Comparison of ENCODE assay signal across 11 cellular contexts in the genomic region with DNA sequence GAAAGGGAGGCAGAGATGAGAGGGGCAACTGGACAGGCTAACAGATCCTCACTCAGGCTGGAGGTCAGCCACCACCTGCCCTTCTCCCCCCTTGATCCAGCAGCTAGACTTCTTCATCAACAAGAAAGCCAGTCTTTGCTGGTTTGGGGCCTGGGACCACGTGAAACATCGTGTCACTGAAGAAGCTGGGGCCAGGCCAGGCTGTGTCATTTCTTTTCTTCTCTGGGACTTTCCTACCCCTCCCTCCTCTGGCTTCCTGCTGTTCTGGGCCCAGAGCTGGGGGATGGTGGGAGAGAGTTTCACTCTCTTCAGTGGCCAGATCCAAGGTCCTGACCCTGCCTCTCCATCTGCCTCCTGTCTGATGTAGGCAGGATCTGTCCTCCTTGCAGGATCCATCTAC. TPM values are rescaled to one million over a fixed set of nuclear protein-coding genes. Genes with fewer than 3 reads are reported as not detected.
DNase-seq lines count a peak whose midpoint lies in the region; ATAC-seq and TF ChIP-seq lines count a peak whose summit lies in the region.
"Had no signal": no experiment of that assay in that cellular context is flagged by ENCODE, and none has a peak within 500 bp of the region (broad histone marks: within the 10 kb centered on the region; RNA-seq: fewer than 3 reads in every experiment).

No MANE protein-coding gene starts in this region.

- peaks cover 42% of the 10 kb centered on the region for H3K27me3 Mint-ChIP-seq in stimulated activated naive CD8-positive, alpha-beta T cell treated with anti-CD3 and anti-CD28 coated beads, Interleukin-15, amount 100 ng/mL, for 72 hours
- H3K27me3 Mint-ChIP-seq in H9 (ENCODE audit: low read depth), result peaks cover 16% of the 10 kb centered on the region

- ATAC-seq in left ventricle myocardium superior (peak; percentile 38), esophagus mucosa (peak; percentile 11)
- peak; percentile 87 for ATAC-seq in stimulated activated naive CD8-positive, alpha-beta T cell treated with anti-CD3 and anti-CD28 coated beads, Interleukin-15, amount 100 ng/mL, for 72 hours

- no peaks in the 10 kb centered on the region for H3K36me3 Mint-ChIP-seq in H9 (ENCODE audit: insufficient read depth in 1 of 3, low read depth in 3 of 3)

- H3K9me3 ChIP-seq in left ventricle myocardium inferior (replicated peaks) (no peaks in the 10 kb centered on the region), H9 (ENCODE audit: control insufficient read depth, low read depth, low read length) (no peaks in the 10 kb centered on the region)

- no peak overlapping the region for H3K4ac ChIP-seq in H9 (ENCODE audit: low read depth, low read length)

- H2BK15ac ChIP-seq in H9 (ENCODE audit: low read depth, low read length), result no peak overlapping the region

- intact Hi-C loops in left ventricle myocardium superior (cut with micrococcal nuclease) (no loop called here), left ventricle myocardium inferior (cut with micrococcal nuclease) (no loop called here)

- H2BK12ac ChIP-seq in H9 (ENCODE audit: insufficient read length, low read depth, low read length), result no peak overlapping the region

- no peak overlapping the region; the same call in 1 of the 2 replicates for H3K14ac ChIP-seq in H9 (ENCODE audit: insufficient read depth, low read length)

- no peak overlapping the region for H3K27ac ChIP-seq in left ventricle myocardium inferior (replicated peaks)
- no peak overlapping the region for H3K27ac ChIP-seq in H9 (ENCODE audit: insufficient read length, low read depth, low read length)

- H3K36me3 ChIP-seq in left ventricle myocardium inferior (no peaks in the 10 kb centered on the region), H7 (replicated peaks; ENCODE audit: control insufficient read depth, insufficient read depth, low read length) (no peaks in the 10 kb centered on the region)

- no peak overlapping the region for H2AK5ac ChIP-seq in H9 (ENCODE audit: insufficient read length, low read length)

- H3K9ac ChIP-seq in H9 (ENCODE audit: extremely low read depth, insufficient read length, low read length), result no peak overlapping the region

- H3K79me2 ChIP-seq in H9 (ENCODE audit: insufficient read depth, low read length), result no peaks in the 10 kb centered on the region

- no peak overlapping the region for H3K4me3 ChIP-seq in left ventricle myocardium inferior
- H3K4me3 ChIP-seq in H7 (ENCODE audit: insufficient read depth, low read depth, low read length), result no peak overlapping the region

- no peak overlapping the region for H3K4me3 Mint-ChIP-seq in stimulated activated naive CD8-positive, alpha-beta T cell treated with anti-CD3 and anti-CD28 coated beads, Interleukin-15, amount 100 ng/mL, for 72 hours
- no peak overlapping the region for H3K4me3 Mint-ChIP-seq in H9

- no CpG with 5 or more reads among the region's 2 CpGs for WGBS in H9 (ENCODE audit: extremely low coverage, insufficient read length, low lambda C conversion rate)

- H3K4me1 ChIP-seq in left ventricle myocardium inferior (peaks cover 19% of the 10 kb centered on the region), H9 (ENCODE audit: insufficient read depth, low read length) (no peaks in the 10 kb centered on the region)

- H3K27me3 ChIP-seq in left ventricle myocardium inferior (ENCODE audit: low read depth) (peaks cover 13% of the 10 kb centered on the region), H9 (ENCODE audit: insufficient read depth, low read length) (no peaks in the 10 kb centered on the region), H7 (ENCODE audit: control insufficient read depth, insufficient read depth, low read length) (no peaks in the 10 kb centered on the region)

- H2AFZ ChIP-seq in H9 (ENCODE audit: low read length), result no peak overlapping the region

- H2BK20ac ChIP-seq in H9 (ENCODE audit: low read depth, low read length, poor library complexity, severe bottlenecking), result no peak overlapping the region

- H4K8ac ChIP-seq in H9 (replicated peaks; ENCODE audit: insufficient read length, low read depth, low read length), result no peak overlapping the region

- no peak overlapping the region for H3K23ac ChIP-seq in H9 (ENCODE audit: insufficient read length, low read depth, low read length)

- no peak for TF ChIP-seq CTCF in left ventricle myocardium inferior (IDR thresholded peaks at IDR 0.05; ENCODE audit: borderline replicate concordance)
- no peak for TF ChIP-seq CTCF in H9 (conservative IDR thresholded peaks at IDR 0.05)

- no peak overlapping the region for H2BK5ac ChIP-seq in H9 (ENCODE audit: insufficient read length, low read length)

- H3K4me2 ChIP-seq in H9 (ENCODE audit: insufficient read depth, insufficient read length, low read length), result no peak overlapping the region

- no peak overlapping the region for H3K18ac ChIP-seq in H9 (ENCODE audit: insufficient read length, low read depth, low read length)

- no peak overlapping the region for H3T11ph ChIP-seq in H9 (ENCODE audit: low read length)

- H3K27ac Mint-ChIP-seq in stimulated activated naive CD8-positive, alpha-beta T cell treated with anti-CD3 and anti-CD28 coated beads, Interleukin-15, amount 100 ng/mL, for 72 hours, result peak overlapping the region; percentile 54 to 88
- no peak overlapping the region for H3K27ac Mint-ChIP-seq in H9

- H4K20me1 ChIP-seq in H9 (ENCODE audit: control insufficient read depth, insufficient read depth, insufficient read length), result no peaks in the 10 kb centered on the region

- H2BK120ac ChIP-seq in H9 (ENCODE audit: low read depth, low read length, poor library complexity, severe bottlenecking), result no peak overlapping the region

- H3K56ac ChIP-seq in H9 (ENCODE audit: insufficient read length, low read depth, low read length), result no peak overlapping the region

- no peak overlapping the region for H4K91ac ChIP-seq in H9 (ENCODE audit: insufficient read length, low read depth, low read length)

- no peaks in the 10 kb centered on the region for H3K9me3 Mint-ChIP-seq in stimulated activated naive CD8-positive, alpha-beta T cell treated with anti-CD3 and anti-CD28 coated beads, Interleukin-15, amount 100 ng/mL, for 72 hours
- no peaks in the 10 kb centered on the region; a peak in 1 of 5 replicates for H3K9me3 Mint-ChIP-seq in H9

- no peaks in the 10 kb centered on the region for H3K23me2 ChIP-seq in H9 (ENCODE audit: insufficient read length, low read depth, low read length, poor library complexity, severe bottlenecking)

- no peak overlapping the region for H4K5ac ChIP-seq in H9 (ENCODE audit: insufficient read length, low read depth, low read length)

- H3K4me1 Mint-ChIP-seq in stimulated activated naive CD8-positive, alpha-beta T cell treated with anti-CD3 and anti-CD28 coated beads, Interleukin-15, amount 100 ng/mL, for 72 hours, result peaks cover 11% of the 10 kb centered on the region
- peaks cover 23 to 30% of the 10 kb centered on the region in 2 experiments for H3K4me1 Mint-ChIP-seq in H9

- DNase-seq in left ventricle myocardium superior, result no peak
- no peak for DNase-seq in left ventricle myocardium inferior
- DNase-seq in M059J (ENCODE audit: low read depth), result peak; percentile 73
- DNase-seq in stimulated activated naive CD8-positive, alpha-beta T cell treated with anti-CD3 and anti-CD28 coated beads, Interleukin-15, amount 100 ng/mL, for 72 hours, result peak in 1 of 2 donors; percentile 23
- no peak for DNase-seq in H9
- DNase-seq in H7, result no peak
- DNase-seq in epidermal melanocyte (ENCODE audit: insufficient read length, low spot score), result no peak
- DNase-seq: central memory CD4-positive, alpha-beta T cell; mesendoderm; NCI-H2081 had no signal

- H3K79me1 ChIP-seq in H9 (ENCODE audit: insufficient read depth, low read depth, low read length, poor library complexity, severe bottlenecking), result no peaks in the 10 kb centered on the region

RNA-seq across cellular contexts. Expression of gene SLC26A9, which starts 18.1 kb away (rescaled TPM):
- 34.0 TPM for total RNA-seq in left ventricle myocardium superior
- 35.2 TPM for total RNA-seq in left ventricle myocardium inferior
- 0.07 TPM in 1 of 2 replicates, not detected in the other for total RNA-seq in M059J (2014; rRNA removed; shearing (Covaris generic))
- 2.3 TPM for total RNA-seq in esophagus mucosa
- total RNA-seq in H9 (2021), result not detected in 2 replicates
- total RNA-seq in H7 (2014; rRNA removed; shearing (Covaris generic)), result not detected in 2 replicates

RNA-seq across cellular contexts. Expression of gene RAB7B, which starts 41.8 kb away (rescaled TPM):
- 1.6 TPM for total RNA-seq in left ventricle myocardium superior
- 1.4 TPM for total RNA-seq in left ventricle myocardium inferior
- total RNA-seq in M059J (2014; rRNA removed; shearing (Covaris generic)), result 0.44 and 0.69 TPM in 2 replicates
- total RNA-seq in esophagus mucosa, result 18.9 TPM
- total RNA-seq in H9 (2021), result 0.68 and 0.83 TPM in 2 replicates
- total RNA-seq in H7 (2014; rRNA removed; shearing (Covaris generic)), result not detected in 2 replicates

Comparison
In these comparisons a context has a peak if more than half of its experiments do, and no peak if none do; other contexts are left out.
1. ATAC-seq: peak in every context shown above with its lines; median percentile 87 in stimulated activated naive CD8-positive, alpha-beta T cell treated with anti-CD3 and anti-CD28 coated beads, Interleukin-15, amount 100 ng/mL, for 72 hours; 38 in left ventricle myocardium superior; 11 in esophagus mucosa.
2. H3K27ac Mint-ChIP-seq: peak in stimulated activated naive CD8-positive, alpha-beta T cell treated with anti-CD3 and anti-CD28 coated beads, Interleukin-15, amount 100 ng/mL, for 72 hours (2 of 2); none in H9 (0 of 3).
3. RNA of gene SLC26A9, which starts 18.1 kb away (total RNA-seq): 35.2 TPM in left ventricle myocardium inferior (single experiment) and 34.0 TPM in left ventricle myocardium superior (single experiment); 2.3 TPM in esophagus mucosa (single experiment), not detected in H9, 0.07 TPM in M059J and not detected in H7; every median in the first group is over 10 times any median in the second.